ENCODE assay signal across 14 cellular contexts in genomic region chr17:11178576-11178975, GRCh38.
A peak's percentile ranks its signal among the peaks of the same experiment; 100 is the strongest.
DNase-seq lines count a peak whose midpoint lies in the region; ATAC-seq and TF ChIP-seq lines count a peak whose summit lies in the region.
"Had no signal": no experiment of that assay in that cellular context is flagged by ENCODE, and none has a peak within 500 bp of the region (broad histone marks: within the 10 kb centered on the region; RNA-seq: fewer than 3 reads in every experiment).

No MANE protein-coding gene starts in this region.

- H3K9me3 ChIP-seq in lower lobe of right lung = no peaks in the 10 kb centered on the region
- H3K9me3 ChIP-seq: HAP-1 had no signal

- no peak overlapping the region for H3K4me3 ChIP-seq in lower lobe of right lung
- H3K4me3 ChIP-seq: GM12878, HAP-1 had no signal

- H3K4me1 Mint-ChIP-seq in glutamatergic neuron (ENCODE audit: low read depth, unreplicated experiment) (peaks cover 16% of the 10 kb centered on the region), nephron progenitor cell (peaks cover 34% of the 10 kb centered on the region)
- H3K4me1 Mint-ChIP-seq: B cell; CD4-positive, alpha-beta memory T cell; IgD-negative memory B cell had no signal

- no peak overlapping the region for H3K4me3 Mint-ChIP-seq in glutamatergic neuron (ENCODE audit: unreplicated experiment)
- H3K4me3 Mint-ChIP-seq in nephron progenitor cell = no peak overlapping the region
- H3K4me3 Mint-ChIP-seq: B cell; CD4-positive, alpha-beta memory T cell; IgD-negative memory B cell had no signal

- no peaks in the 10 kb centered on the region for H3K36me3 ChIP-seq in lower lobe of right lung
- H3K36me3 ChIP-seq: HAP-1 had no signal

- no peaks in the 10 kb centered on the region for H3K4me1 ChIP-seq in lower lobe of right lung
- H3K4me1 ChIP-seq: HAP-1 had no signal

- H3K27ac ChIP-seq in lower lobe of right lung = no peak overlapping the region

- TF ChIP-seq CTCF in glutamatergic neuron (IDR thresholded peaks at IDR 0.05; ENCODE audit: partially characterized antibody, unreplicated experiment) (no peak), nephron progenitor cell (IDR thresholded peaks at IDR 0.05) (no peak), lower lobe of right lung (IDR thresholded peaks at IDR 0.05) (no peak)

- DNase-seq in DMS 273 (lab: John Stamatoyannopoulos, UW; ENCODE audit: unreplicated experiment) (peak; percentile 72), NCI-H82 treated with DMSO at 0.1 percent for 48 hours (lab: John Stamatoyannopoulos, UW; ENCODE audit: unreplicated experiment) (peak; percentile 93), glutamatergic neuron (no peak), nephron progenitor cell (no peak), SIG-M5 treated with dmso at 0.1 percent for 504 hours (lab: John Stamatoyannopoulos, UW; ENCODE audit: unreplicated experiment) (no peak), lower lobe of right lung (no peak), anterior cingulate cortex (lab: John Stamatoyannopoulos, UW) (no peak)
- DNase-seq: C1 segment of cervical spinal cord; CD4-positive, alpha-beta memory T cell; GOT3 had no signal

- no peaks in the 10 kb centered on the region for H3K36me3 Mint-ChIP-seq in glutamatergic neuron (ENCODE audit: unreplicated experiment)
- no peaks in the 10 kb centered on the region for H3K36me3 Mint-ChIP-seq in nephron progenitor cell (ENCODE audit: low read depth)
- H3K36me3 Mint-ChIP-seq: CD4-positive, alpha-beta memory T cell had no signal

- H3K9me3 Mint-ChIP-seq in glutamatergic neuron (ENCODE audit: unreplicated experiment) (peaks cover 3% of the 10 kb centered on the region), nephron progenitor cell (no peaks in the 10 kb centered on the region)

- no peak for ATAC-seq in lower lobe of right lung
- ATAC-seq: GM12878 had no signal

- peak overlapping the region; percentile 94 for H3K27ac Mint-ChIP-seq in glutamatergic neuron (ENCODE audit: unreplicated experiment)
- H3K27ac Mint-ChIP-seq in nephron progenitor cell = peak overlapping the region; percentile 19
- H3K27ac Mint-ChIP-seq: B cell; CD4-positive, alpha-beta memory T cell; IgD-negative memory B cell had no signal

- intact Hi-C loops in lower lobe of right lung (cut with DNase I) = no loop called here

- H3K27me3 Mint-ChIP-seq in glutamatergic neuron (ENCODE audit: unreplicated experiment) = peaks cover 3% of the 10 kb centered on the region
- peaks cover 6% of the 10 kb centered on the region for H3K27me3 Mint-ChIP-seq in nephron progenitor cell (ENCODE audit: low read depth, poor library complexity)
- H3K27me3 Mint-ChIP-seq: B cell; CD4-positive, alpha-beta memory T cell; IgD-negative memory B cell had no signal

- no peaks in the 10 kb centered on the region for H3K27me3 ChIP-seq in lower lobe of right lung (ENCODE audit: low read depth)

Comparison
In these comparisons a context has a peak if more than half of its experiments do, and no peak if none do; other contexts are left out.
1. DNase-seq: peak in DMS 273 (single experiment) and NCI-H82 treated with DMSO at 0.1 percent for 48 hours (single experiment); none in glutamatergic neuron (single experiment), nephron progenitor cell (single experiment), SIG-M5 treated with dmso at 0.1 percent for 504 hours (single experiment), lower lobe of right lung (single experiment) and anterior cingulate cortex (0 of 58).